Comparison of ENCODE assay signal across 8 cellular contexts in genomic region chr5:149636861-149637246, GRCh38. TPM values are rescaled to one million over a fixed set of nuclear protein-coding genes. Genes with fewer than 3 reads are reported as not detected.
DNase-seq lines count a peak whose midpoint lies in the region; ATAC-seq and TF ChIP-seq lines count a peak whose summit lies in the region.

No MANE protein-coding gene starts in this region.

- H3K27ac Mint-ChIP-seq in CD4-positive, alpha-beta memory T cell: no peak overlapping the region

- peak; percentile 93 to 99 for TF ChIP-seq RAD21 in liver (IDR thresholded peaks at IDR 0.05)

- H3K36me3 Mint-ChIP-seq in CD4-positive, alpha-beta memory T cell: no peaks in the 10 kb centered on the region

- H3K27me3 Mint-ChIP-seq in CD4-positive, alpha-beta memory T cell: peaks cover 0 to under 1% of the 10 kb centered on the region in 2 donors

- no peak overlapping the region for H3K9ac ChIP-seq in SU-DHL-6 (ENCODE audit: low read length)
- no peak overlapping the region for H3K9ac ChIP-seq in liver (ENCODE audit: low read depth in 1 of 2, low read length in 2 of 2)

- no peak for ATAC-seq in GM18517 (IDR thresholded peaks at IDR 0.05; ENCODE audit: unreplicated experiment)

- no peak overlapping the region for H3K27ac ChIP-seq in CD4-positive, alpha-beta memory T cell (ENCODE audit: low read depth, low read length)
- no peak overlapping the region for H3K27ac ChIP-seq in SU-DHL-6 (ENCODE audit: low read depth, low read length)
- peak overlapping the region in 1 of 59 donors; percentile 12 for H3K27ac ChIP-seq in dorsolateral prefrontal cortex
- H3K27ac ChIP-seq in liver (ENCODE audit: low read depth in 1 of 2, low read length in 2 of 2): no peak overlapping the region
- H3K27ac ChIP-seq in thyroid gland: no peak overlapping the region

- H3K4me1 ChIP-seq in CD4-positive, alpha-beta memory T cell (ENCODE audit: insufficient read depth, low read length): no peaks in the 10 kb centered on the region
- H3K4me1 ChIP-seq in liver (ENCODE audit: control insufficient read depth in 4 of 4, insufficient read depth in 4 of 4, low read length in 3 of 4): peaks cover 5 to 21% (median 17%) of the 10 kb centered on the region in 4 donors
- peaks cover 0 to 10% of the 10 kb centered on the region in 2 donors for H3K4me1 ChIP-seq in thyroid gland

- no peak for TF ChIP-seq POLR2A in thyroid gland (IDR thresholded peaks at IDR 0.05)

- no peak overlapping the region for H3K4me2 ChIP-seq in SU-DHL-6 (ENCODE audit: low read depth, low read length, poor library complexity, severe bottlenecking)

- intact Hi-C loops in CD4-positive, alpha-beta memory T cell (cut with micrococcal nuclease): loop anchor here (1.0 kb wide), 3 partner anchors 191 to 353 kb away; no protein-coding TSS in a partner anchor
- intact Hi-C loops in dorsolateral prefrontal cortex (cut with DNase I): loop anchor here (1.0 to 10.0 kb wide), 5 partner anchors 190 to 578 kb away; partner anchors contain the start of gene SLC26A2 (in 1 of the 2)
- intact Hi-C loops in thyroid gland (cut with DNase I): loop anchor here (5.0 to 10.0 kb wide), 2 partner anchors 190 to 358 kb away; no protein-coding TSS in a partner anchor

- peak; percentile 90 for TF ChIP-seq CTCF in SU-DHL-6 (IDR thresholded peaks at IDR 0.05; ENCODE audit: insufficient read depth, low read length, poor library complexity, severe bottlenecking)
- peak; percentile 62 to 96 (median 84) for TF ChIP-seq CTCF in dorsolateral prefrontal cortex (IDR thresholded peaks at IDR 0.05 in 54 of 56, conservative IDR thresholded peaks at IDR 0.05 in 2 of 56; ENCODE audit: low read depth in 1 of 56, partially characterized antibody in 56 of 56)
- TF ChIP-seq CTCF in liver (IDR thresholded peaks at IDR 0.05; ENCODE audit: low read depth, low read length, missing input control): peak; percentile 84
- TF ChIP-seq CTCF in thyroid gland (IDR thresholded peaks at IDR 0.05): peak; percentile 35 to 94 (median 66)

- WGBS in liver: 33% methylated on average over 6 of the region's 6 CpGs
- WGBS in thyroid gland, 2 donors: 33 to 48% methylated on average over 6 of the region's 6 CpGs

- DNase-seq in CD4-positive, alpha-beta memory T cell: peak; percentile 39 to 65 (median 52)
- DNase-seq in GM19238 (ENCODE audit: insufficient read length, low spot score) (peak; percentile 34), NAMALWA (ENCODE audit: low spot score) (peak; percentile 56), dorsolateral prefrontal cortex (peak in 8 of 10 donors; percentile 35 to 95 (median 84)), thyroid gland (peak; percentile 22 to 79)

- peaks cover 5% of the 10 kb centered on the region for H3K27me3 ChIP-seq in CD4-positive, alpha-beta memory T cell (ENCODE audit: insufficient read depth, low read length)
- no peaks in the 10 kb centered on the region for H3K27me3 ChIP-seq in SU-DHL-6 (ENCODE audit: low read length)
- H3K27me3 ChIP-seq in dorsolateral prefrontal cortex: no peaks in the 10 kb centered on the region
- no peaks in the 10 kb centered on the region for H3K27me3 ChIP-seq in liver (ENCODE audit: control insufficient read depth in 4 of 4, insufficient read depth in 4 of 4, low read length in 3 of 4)
- H3K27me3 ChIP-seq in thyroid gland: no peaks in the 10 kb centered on the region

- H4K20me1 ChIP-seq in SU-DHL-6 (ENCODE audit: low read depth, low read length): no peaks in the 10 kb centered on the region

- no peaks in the 10 kb centered on the region for H3K9me2 ChIP-seq in SU-DHL-6 (replicated peaks; ENCODE audit: insufficient read depth, low read length)

- no peak overlapping the region for H3K4me3 Mint-ChIP-seq in CD4-positive, alpha-beta memory T cell

- CTCF ChIA-PET in CD4-positive, alpha-beta memory T cell (lab: Charles Lee; ENCODE audit: partially characterized antibody): interaction anchor here (0.6 to 11.9 kb wide), 16 partner anchors 9 to 392 kb away, joined by 3 to 309 read pairs (median 4); partner anchors contain the start of gene ARHGEF37

- no peak overlapping the region for H2AFZ ChIP-seq in SU-DHL-6 (ENCODE audit: low read depth, low read length, severe bottlenecking)

- peaks cover 0 to 1% (median 0%) of the 10 kb centered on the region in 8 donors for H3K9me3 Mint-ChIP-seq in CD4-positive, alpha-beta memory T cell

- POLR2A ChIA-PET in CD4-positive, alpha-beta memory T cell (lab: Charles Lee; ENCODE audit: partially characterized antibody): interaction anchor here (1.2 kb wide), 2 partner anchors 13 to 191 kb away, joined by 4 read pairs; no protein-coding TSS in a partner anchor

- no peaks in the 10 kb centered on the region for H3K79me2 ChIP-seq in SU-DHL-6 (ENCODE audit: insufficient read depth, low read length)

- no peak overlapping the region for H3K4me3 ChIP-seq in CD4-positive, alpha-beta memory T cell (ENCODE audit: low read length in 2 of 2)
- H3K4me3 ChIP-seq in SU-DHL-6 (ENCODE audit: insufficient read depth, low read length, poor library complexity, severe bottlenecking) (no peak overlapping the region), dorsolateral prefrontal cortex (no peak overlapping the region), liver (ENCODE audit: low read depth in 1 of 3, low read length in 3 of 3) (no peak overlapping the region), thyroid gland (replicated peaks in 1 of 3) (no peak overlapping the region)

- no peaks in the 10 kb centered on the region for H3K36me3 ChIP-seq in CD4-positive, alpha-beta memory T cell (ENCODE audit: insufficient read depth, low read length)
- H3K36me3 ChIP-seq in SU-DHL-6 (ENCODE audit: low read length): no peaks in the 10 kb centered on the region
- no peaks in the 10 kb centered on the region for H3K36me3 ChIP-seq in liver (ENCODE audit: control insufficient read depth in 4 of 4, insufficient read depth in 3 of 4, low read depth in 1 of 4, low read length in 3 of 4)
- H3K36me3 ChIP-seq in thyroid gland: no peaks in the 10 kb centered on the region

- no peaks in the 10 kb centered on the region for H3K9me3 ChIP-seq in CD4-positive, alpha-beta memory T cell (ENCODE audit: control insufficient read depth in 1 of 2, low read length in 2 of 2)
- H3K9me3 ChIP-seq in SU-DHL-6 (ENCODE audit: insufficient read depth, low read length) (no peaks in the 10 kb centered on the region), liver (ENCODE audit: control insufficient read depth in 4 of 4, low read length in 3 of 4) (no peaks in the 10 kb centered on the region), thyroid gland (no peaks in the 10 kb centered on the region)

- peaks cover 0 to 4% (median 1%) of the 10 kb centered on the region in 4 donors for H3K4me1 Mint-ChIP-seq in CD4-positive, alpha-beta memory T cell

- H3F3A ChIP-seq in SU-DHL-6 (ENCODE audit: insufficient read depth): no peaks in the 10 kb centered on the region

TF ChIP-seq in liver, 16 proteins besides CTCF, POLR2A, EP300 and RAD21:
- no peak for TF ChIP-seq HNF4A (conservative IDR thresholded peaks at IDR 0.05)
- TF ChIP-seq HNF4G (IDR thresholded peaks at IDR 0.05): no peak
- TF ChIP-seq YY1 (IDR thresholded peaks at IDR 0.05): no peak
- TF ChIP-seq JUND (IDR thresholded peaks at IDR 0.05): no peak
- TF ChIP-seq SP1 (IDR thresholded peaks at IDR 0.05): no peak
TF ChIP-seq in liver: peak in this region for 0.

RNA-seq across cellular contexts. Expression of gene ARHGEF37, which starts 55.6 kb away (rescaled TPM):
- 1 to 10 TPM in 1 of 2 experiments, under 1 TPM in 1; 0.96 to 1.3 TPM for total RNA-seq in CD4-positive, alpha-beta memory T cell
- not detected for polyA plus RNA-seq in CD4-positive, alpha-beta memory T cell
- total RNA-seq in dorsolateral prefrontal cortex: 10 to 100 TPM; 12.0 to 71.9 (median 27.0) TPM
- 1 to 10 TPM; 3.3 to 6.1 TPM for total RNA-seq in liver
- 1 to 10 TPM in 1 of 2 donors, under 1 TPM in 1; 0.71 to 2.0 TPM for polyA plus RNA-seq in liver
- total RNA-seq in thyroid gland: 1 to 10 TPM; 4.4 to 6.2 (median 5.5) TPM

Comparison
In these comparisons a context has a peak if more than half of its experiments do, and no peak if none do; other contexts are left out.
1. DNase-seq: peak in every context shown above with its lines; median percentile 84 in dorsolateral prefrontal cortex; 56 in NAMALWA; 52 in CD4-positive, alpha-beta memory T cell; 50 in thyroid gland; 34 in GM19238.